Comparison of ENCODE assay signal across 1 cellular context in the genomic region with DNA sequence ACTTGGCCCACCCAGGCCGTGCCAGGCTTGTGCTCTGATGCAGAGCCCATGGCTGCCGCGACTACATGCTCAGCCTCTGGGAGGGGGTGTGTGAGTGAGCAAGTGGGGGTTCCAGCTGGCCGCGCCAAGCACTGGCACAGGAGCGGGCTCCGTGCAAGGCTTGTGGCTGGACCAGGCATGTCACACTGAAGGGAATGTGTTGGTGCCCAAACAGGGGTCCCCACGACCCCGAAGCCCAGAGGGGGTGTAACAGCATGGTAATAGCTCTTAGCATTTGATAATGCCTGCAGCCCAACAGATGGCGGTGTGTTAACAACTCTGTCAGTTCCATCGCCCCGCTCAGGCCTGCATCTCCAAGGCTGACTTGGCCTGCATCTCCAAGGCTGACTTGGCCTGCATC.
TF ChIP-seq lines count a peak whose summit lies in the region.

No MANE protein-coding gene starts in this region.

TF ChIP-seq in WTC11, 78 proteins besides CTCF, POLR2A, EP300 and RAD21:
- TF ChIP-seq ETV6 (CRISPR knock-in tag; IDR thresholded peaks at IDR 0.05) (no peak), NR3C1 (CRISPR knock-in tag; conservative IDR thresholded peaks at IDR 0.05; ENCODE audit: low read depth) (no peak), ZNF317 (CRISPR knock-in tag; IDR thresholded peaks at IDR 0.05; ENCODE audit: borderline replicate concordance, low read depth) (0 out of 2 replicates have a peak, but pooled peaks have one; percentile 31)
